1 cellular context compared by ENCODE assay signal in the genomic region with DNA sequence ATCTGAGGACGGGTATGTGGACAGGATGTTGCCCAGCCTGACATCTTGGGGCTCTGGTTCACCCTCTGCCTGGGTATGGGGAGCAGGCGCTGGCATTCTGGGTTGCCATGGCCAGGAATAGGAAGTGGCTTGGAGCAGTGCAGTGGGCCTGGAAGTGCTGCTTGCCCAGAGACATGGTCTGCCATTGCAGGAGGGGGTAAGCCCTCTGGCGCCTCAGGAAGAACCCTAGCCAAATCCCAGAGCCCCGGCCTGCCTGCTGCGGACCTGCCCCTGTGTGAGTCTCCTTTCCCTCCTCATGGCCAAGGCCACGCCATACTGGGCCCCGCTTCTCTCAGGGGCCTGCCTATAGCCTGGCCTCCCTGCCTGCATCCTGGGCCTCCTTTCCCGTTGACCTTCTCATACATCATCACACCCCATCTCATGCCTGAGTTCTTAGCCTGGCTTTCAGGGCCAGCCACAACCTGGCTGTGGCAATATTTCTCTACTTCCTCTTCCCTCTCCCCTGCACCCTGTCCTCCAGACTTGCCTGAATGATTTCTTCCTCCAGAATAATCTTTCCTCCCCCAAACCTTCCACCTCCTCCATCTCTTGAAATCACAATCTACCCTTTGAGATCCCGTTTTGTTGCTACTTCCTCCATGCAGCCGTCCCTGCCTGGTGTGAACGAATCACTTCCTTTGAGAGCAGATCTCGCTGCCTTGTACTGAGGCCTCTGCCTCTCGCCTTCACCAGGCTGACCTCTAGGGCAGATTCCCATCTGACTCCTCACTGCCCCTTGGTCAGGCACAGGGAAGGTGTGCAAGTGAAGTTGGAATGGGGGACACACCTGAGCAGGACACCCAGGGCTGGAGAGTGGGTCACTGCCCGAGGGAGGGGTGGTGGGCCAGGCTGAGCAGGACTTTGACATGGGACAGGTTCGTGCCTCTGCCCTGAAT.
TF ChIP-seq lines count a peak whose summit lies in the region.

No MANE protein-coding gene starts in this region.

TF ChIP-seq in endothelial cell of umbilical vein, 7 proteins besides CTCF, POLR2A, EP300 and RAD21:
- no peak for TF ChIP-seq EZH2 (IDR thresholded peaks at IDR 0.05; ENCODE audit: borderline replicate concordance, low read depth, low read length, severe bottlenecking)
- no peak for TF ChIP-seq FOS (IDR thresholded peaks at IDR 0.05; ENCODE audit: borderline replicate concordance, insufficient read depth, low read length)
- TF ChIP-seq JUN (IDR thresholded peaks at IDR 0.05; ENCODE audit: borderline replicate concordance, insufficient read depth, insufficient read length, low read depth) = no peak
- TF ChIP-seq POLR2AphosphoS5 (IDR thresholded peaks at IDR 0.05; ENCODE audit: insufficient read depth, low read depth, low read length) = no peak
- no peak for TF ChIP-seq MYC (IDR thresholded peaks at IDR 0.05; ENCODE audit: low read depth, low read length)
- no peak for TF ChIP-seq MAX (IDR thresholded peaks at IDR 0.05; ENCODE audit: insufficient read depth, insufficient read length)
- TF ChIP-seq GATA2 (IDR thresholded peaks at IDR 0.05; ENCODE audit: insufficient read depth, insufficient read length, low read depth, low read length) = no peak
